Comparison of ENCODE assay signal across 10 cellular contexts in genomic region chr4:151067316-151067715, GRCh38.
"Had no signal": no experiment of that assay in that cellular context is flagged by ENCODE, and none has a peak within 500 bp of the region (broad histone marks: within the 10 kb centered on the region; RNA-seq: fewer than 3 reads in every experiment).

No MANE protein-coding gene starts in this region.

- H3K4me3 ChIP-seq: GM23338 had no signal

- FAIRE-seq: H1, H54 had no signal

- ATAC-seq: GM23338, HCT116 had no signal

- H2AFZ ChIP-seq: GM23338 had no signal

- H3K27ac ChIP-seq: HL-60, KMS-11 had no signal

- H3K9ac ChIP-seq: KMS-11 had no signal

- DNase-seq: H9, HFFc6, Karpas-422, KBM-7 had no signal

- H3K4me2 ChIP-seq: GM23338, KMS-11 had no signal
